1 cellular context compared by ENCODE assay signal in genomic region chr7:150855046-150855445, GRCh38.
TF ChIP-seq lines count a peak whose summit lies in the region.

No MANE protein-coding gene starts in this region.

TF ChIP-seq in H1, 55 proteins besides CTCF, POLR2A, EP300 and RAD21:
- TF ChIP-seq PHF8 (conservative IDR thresholded peaks at IDR 0.05; ENCODE audit: low read depth, low read length) (no peak), SP1 (IDR thresholded peaks at IDR 0.05; ENCODE audit: low read depth, low read length) (no peak), CEBPB (IDR thresholded peaks at IDR 0.05; ENCODE audit: low read depth, low read length) (no peak), HDAC6 (IDR thresholded peaks at IDR 0.05; ENCODE audit: low read depth, low read length) (no peak), RNF2 (IDR thresholded peaks at IDR 0.05; ENCODE audit: borderline replicate concordance, low read depth, low read length, missing control alignments, poor library complexity, severe bottlenecking) (no peak), SIN3A (conservative IDR thresholded peaks at IDR 0.05 in 1 of 2, IDR thresholded peaks at IDR 0.05 in 1 of 2; ENCODE audit: low read depth in 1 of 2, low read length in 2 of 2) (no peak), EZH2 (IDR thresholded peaks at IDR 0.05; ENCODE audit: low read depth, low read length, severe bottlenecking) (no peak), NRF1 (IDR thresholded peaks at IDR 0.05; ENCODE audit: low read depth, low read length) (no peak), CTBP2 (IDR thresholded peaks at IDR 0.05; ENCODE audit: borderline replicate concordance, insufficient read depth, insufficient read length, low read length) (no peak), CHD2 (IDR thresholded peaks at IDR 0.05; ENCODE audit: low read length) (no peak)
- TF ChIP-seq, protein P1, sequence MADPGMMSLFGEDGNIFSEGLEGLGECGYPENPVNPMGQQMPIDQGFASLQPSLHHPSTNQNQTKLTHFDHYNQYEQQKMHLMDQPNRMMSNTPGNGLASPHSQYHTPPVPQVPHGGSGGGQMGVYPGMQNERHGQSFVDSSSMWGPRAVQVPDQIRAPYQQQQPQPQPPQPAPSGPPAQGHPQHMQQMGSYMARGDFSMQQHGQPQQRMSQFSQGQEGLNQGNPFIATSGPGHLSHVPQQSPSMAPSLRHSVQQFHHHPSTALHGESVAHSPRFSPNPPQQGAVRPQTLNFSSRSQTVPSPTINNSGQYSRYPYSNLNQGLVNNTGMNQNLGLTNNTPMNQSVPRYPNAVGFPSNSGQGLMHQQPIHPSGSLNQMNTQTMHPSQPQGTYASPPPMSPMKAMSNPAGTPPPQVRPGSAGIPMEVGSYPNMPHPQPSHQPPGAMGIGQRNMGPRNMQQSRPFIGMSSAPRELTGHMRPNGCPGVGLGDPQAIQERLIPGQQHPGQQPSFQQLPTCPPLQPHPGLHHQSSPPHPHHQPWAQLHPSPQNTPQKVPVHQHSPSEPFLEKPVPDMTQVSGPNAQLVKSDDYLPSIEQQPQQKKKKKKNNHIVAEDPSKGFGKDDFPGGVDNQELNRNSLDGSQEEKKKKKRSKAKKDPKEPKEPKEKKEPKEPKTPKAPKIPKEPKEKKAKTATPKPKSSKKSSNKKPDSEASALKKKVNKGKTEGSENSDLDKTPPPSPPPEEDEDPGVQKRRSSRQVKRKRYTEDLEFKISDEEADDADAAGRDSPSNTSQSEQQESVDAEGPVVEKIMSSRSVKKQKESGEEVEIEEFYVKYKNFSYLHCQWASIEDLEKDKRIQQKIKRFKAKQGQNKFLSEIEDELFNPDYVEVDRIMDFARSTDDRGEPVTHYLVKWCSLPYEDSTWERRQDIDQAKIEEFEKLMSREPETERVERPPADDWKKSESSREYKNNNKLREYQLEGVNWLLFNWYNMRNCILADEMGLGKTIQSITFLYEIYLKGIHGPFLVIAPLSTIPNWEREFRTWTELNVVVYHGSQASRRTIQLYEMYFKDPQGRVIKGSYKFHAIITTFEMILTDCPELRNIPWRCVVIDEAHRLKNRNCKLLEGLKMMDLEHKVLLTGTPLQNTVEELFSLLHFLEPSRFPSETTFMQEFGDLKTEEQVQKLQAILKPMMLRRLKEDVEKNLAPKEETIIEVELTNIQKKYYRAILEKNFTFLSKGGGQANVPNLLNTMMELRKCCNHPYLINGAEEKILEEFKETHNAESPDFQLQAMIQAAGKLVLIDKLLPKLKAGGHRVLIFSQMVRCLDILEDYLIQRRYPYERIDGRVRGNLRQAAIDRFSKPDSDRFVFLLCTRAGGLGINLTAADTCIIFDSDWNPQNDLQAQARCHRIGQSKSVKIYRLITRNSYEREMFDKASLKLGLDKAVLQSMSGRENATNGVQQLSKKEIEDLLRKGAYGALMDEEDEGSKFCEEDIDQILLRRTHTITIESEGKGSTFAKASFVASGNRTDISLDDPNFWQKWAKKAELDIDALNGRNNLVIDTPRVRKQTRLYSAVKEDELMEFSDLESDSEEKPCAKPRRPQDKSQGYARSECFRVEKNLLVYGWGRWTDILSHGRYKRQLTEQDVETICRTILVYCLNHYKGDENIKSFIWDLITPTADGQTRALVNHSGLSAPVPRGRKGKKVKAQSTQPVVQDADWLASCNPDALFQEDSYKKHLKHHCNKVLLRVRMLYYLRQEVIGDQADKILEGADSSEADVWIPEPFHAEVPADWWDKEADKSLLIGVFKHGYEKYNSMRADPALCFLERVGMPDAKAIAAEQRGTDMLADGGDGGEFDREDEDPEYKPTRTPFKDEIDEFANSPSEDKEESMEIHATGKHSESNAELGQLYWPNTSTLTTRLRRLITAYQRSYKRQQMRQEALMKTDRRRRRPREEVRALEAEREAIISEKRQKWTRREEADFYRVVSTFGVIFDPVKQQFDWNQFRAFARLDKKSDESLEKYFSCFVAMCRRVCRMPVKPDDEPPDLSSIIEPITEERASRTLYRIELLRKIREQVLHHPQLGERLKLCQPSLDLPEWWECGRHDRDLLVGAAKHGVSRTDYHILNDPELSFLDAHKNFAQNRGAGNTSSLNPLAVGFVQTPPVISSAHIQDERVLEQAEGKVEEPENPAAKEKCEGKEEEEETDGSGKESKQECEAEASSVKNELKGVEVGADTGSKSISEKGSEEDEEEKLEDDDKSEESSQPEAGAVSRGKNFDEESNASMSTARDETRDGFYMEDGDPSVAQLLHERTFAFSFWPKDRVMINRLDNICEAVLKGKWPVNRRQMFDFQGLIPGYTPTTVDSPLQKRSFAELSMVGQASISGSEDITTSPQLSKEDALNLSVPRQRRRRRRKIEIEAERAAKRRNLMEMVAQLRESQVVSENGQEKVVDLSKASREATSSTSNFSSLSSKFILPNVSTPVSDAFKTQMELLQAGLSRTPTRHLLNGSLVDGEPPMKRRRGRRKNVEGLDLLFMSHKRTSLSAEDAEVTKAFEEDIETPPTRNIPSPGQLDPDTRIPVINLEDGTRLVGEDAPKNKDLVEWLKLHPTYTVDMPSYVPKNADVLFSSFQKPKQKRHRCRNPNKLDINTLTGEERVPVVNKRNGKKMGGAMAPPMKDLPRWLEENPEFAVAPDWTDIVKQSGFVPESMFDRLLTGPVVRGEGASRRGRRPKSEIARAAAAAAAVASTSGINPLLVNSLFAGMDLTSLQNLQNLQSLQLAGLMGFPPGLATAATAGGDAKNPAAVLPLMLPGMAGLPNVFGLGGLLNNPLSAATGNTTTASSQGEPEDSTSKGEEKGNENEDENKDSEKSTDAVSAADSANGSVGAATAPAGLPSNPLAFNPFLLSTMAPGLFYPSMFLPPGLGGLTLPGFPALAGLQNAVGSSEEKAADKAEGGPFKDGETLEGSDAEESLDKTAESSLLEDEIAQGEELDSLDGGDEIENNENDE (IDR thresholded peaks at IDR 0.05; ENCODE audit: insufficient replicate concordance, low read length), result no peak
